ENCODE assay signal across 8 cellular contexts in the genomic region with DNA sequence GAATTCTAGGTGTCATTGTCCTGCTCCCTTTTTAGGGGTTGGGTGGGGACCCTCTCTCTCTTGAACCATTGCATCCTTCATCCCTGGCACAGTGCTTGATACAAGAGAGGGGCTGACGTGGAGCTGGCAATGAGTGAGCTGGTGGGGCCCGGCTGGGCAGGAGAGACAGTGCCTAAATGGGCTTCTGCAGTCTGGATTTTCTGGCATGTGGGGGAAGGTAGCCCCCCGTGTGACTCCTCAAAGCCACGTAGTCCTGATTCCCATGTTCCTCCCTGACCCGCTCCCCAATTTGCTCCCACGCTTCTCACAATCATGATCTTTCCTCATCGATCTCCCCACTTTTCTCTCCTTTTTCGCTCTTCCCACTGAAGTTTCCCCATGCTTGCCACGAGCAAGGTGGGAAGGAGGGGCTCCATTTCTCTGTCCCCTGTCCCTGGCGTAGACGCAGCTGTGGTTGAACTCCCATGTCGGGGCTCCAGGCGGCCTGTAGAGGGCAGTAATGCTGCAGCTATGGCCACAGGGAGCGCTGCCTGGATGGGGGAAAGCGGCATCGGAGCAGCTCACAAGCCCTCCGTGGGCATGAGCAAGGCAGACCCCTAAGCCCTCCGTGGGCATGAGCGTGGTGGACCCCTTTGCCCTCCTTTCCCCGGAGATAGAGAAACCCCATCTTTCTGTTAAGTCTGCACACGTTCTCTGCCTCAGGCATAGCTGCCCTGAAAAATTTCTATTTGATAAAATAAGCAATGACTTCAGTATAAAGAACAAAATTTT. TPM values are rescaled to one million over a fixed set of nuclear protein-coding genes. Genes with fewer than 3 reads are reported as not detected.
DNase-seq lines count a peak whose midpoint lies in the region; ATAC-seq and TF ChIP-seq lines count a peak whose summit lies in the region.

No MANE protein-coding gene starts in this region.

- H3K9me3 ChIP-seq in HUES64 (ENCODE audit: insufficient read depth, low read depth, low read length) = no peaks in the 10 kb centered on the region
- H3K9me3 ChIP-seq in Panc1 (ENCODE audit: control insufficient read depth, insufficient read depth, low read depth, low read length) = no peaks in the 10 kb centered on the region
- no peaks in the 10 kb centered on the region for H3K9me3 ChIP-seq in neutrophil

- H3K27me3 ChIP-seq in HUES64 (ENCODE audit: insufficient read depth, low read length) (no peaks in the 10 kb centered on the region), Panc1 (ENCODE audit: control insufficient read depth, insufficient read depth, low read length) (no peaks in the 10 kb centered on the region), neutrophil (peaks cover 44% of the 10 kb centered on the region)

- no peaks in the 10 kb centered on the region for H3K9me3 Mint-ChIP-seq in activated T-cell treated with anti-CD3 and anti-CD28 coated beads, Interleukin-2, amount 50 U/mL, for 72 hours

- peaks cover 15% of the 10 kb centered on the region for H3K27me3 Mint-ChIP-seq in activated T-cell treated with anti-CD3 and anti-CD28 coated beads, Interleukin-2, amount 50 U/mL, for 72 hours (ENCODE audit: low read depth)

- in situ Hi-C loops in Panc1 (cut with HindIII; ENCODE audit: low pct_unique_long_range_greater_than_20kb, low sequenced_read_pairs) = no loop called here

- DNase-seq in ELR (ENCODE audit: low read depth) (peak; percentile 66), Panc1 (ENCODE audit: low read depth, low spot score) (no peak), fibroblast of the aortic adventitia (ENCODE audit: low read depth) (peak; percentile 63), substantia nigra (lab: John Stamatoyannopoulos, UW) (peak in 46 of 49 donors; percentile 3 to 83 (median 58))
- peak; percentile 76 to 78 for DNase-seq in activated T-cell treated with anti-CD3 and anti-CD28 coated beads, Interleukin-2, amount 50 U/mL, for 72 hours

- H3K36me3 ChIP-seq in HUES64 (ENCODE audit: insufficient read depth, low read length) = no peaks in the 10 kb centered on the region
- no peaks in the 10 kb centered on the region for H3K36me3 ChIP-seq in Panc1 (ENCODE audit: control insufficient read depth, insufficient read depth, low read length)
- H3K36me3 ChIP-seq in neutrophil = no peaks in the 10 kb centered on the region

- no peaks in the 10 kb centered on the region for H3K36me3 Mint-ChIP-seq in activated T-cell treated with anti-CD3 and anti-CD28 coated beads, Interleukin-2, amount 50 U/mL, for 72 hours (ENCODE audit: insufficient read depth in 2 of 2)

- TF ChIP-seq CTCF in Panc1 (IDR thresholded peaks at IDR 0.05) (peak; percentile 97), fibroblast of the aortic adventitia (IDR thresholded peaks at IDR 0.05; ENCODE audit: insufficient read depth, low read length) (peak; percentile 94), neutrophil (IDR thresholded peaks at IDR 0.05) (peak; percentile 67)

- H3K4me3 ChIP-seq in HUES64 (ENCODE audit: low read length) (peak overlapping the region; percentile 12; the same call in 1 of the 2 replicates), Panc1 (ENCODE audit: low read depth in 2 of 2, low read length in 2 of 2) (peak overlapping the region in 1 of 2 experiments; percentile 42; a peak in 2 of 4 replicates), fibroblast of the aortic adventitia (ENCODE audit: low read depth, low read length) (peak overlapping the region; percentile 47), neutrophil (ENCODE audit: low read depth in 1 of 2, low read length in 1 of 2) (no peak overlapping the region)

- BruUV-seq in Panc1 (replicated peaks; lab: Mats Ljungman, UMichigan) = no TSS peak

- H3K4me3 Mint-ChIP-seq in activated T-cell treated with anti-CD3 and anti-CD28 coated beads, Interleukin-2, amount 50 U/mL, for 72 hours = peak overlapping the region; percentile 19 to 65

- CTCF ChIA-PET in Panc1 (lab: Charles Lee) = interaction anchor here (0.6 to 1.0 kb wide), 5 partner anchors 11 to 1054 kb away, joined by 3 to 9 read pairs (median 3); no protein-coding TSS in a partner anchor

- peaks cover 26% of the 10 kb centered on the region for H3K4me1 Mint-ChIP-seq in activated T-cell treated with anti-CD3 and anti-CD28 coated beads, Interleukin-2, amount 50 U/mL, for 72 hours (ENCODE audit: low read depth)

- no peak overlapping the region for H3K27ac Mint-ChIP-seq in activated T-cell treated with anti-CD3 and anti-CD28 coated beads, Interleukin-2, amount 50 U/mL, for 72 hours

- WGBS in HUES64 = 26% methylated on average over 21 of the region's 21 CpGs

- H3K4me1 ChIP-seq in HUES64 (ENCODE audit: insufficient read depth, low read length) (peaks cover 4% of the 10 kb centered on the region; the same call in 1 of the 2 replicates), Panc1 (ENCODE audit: control insufficient read depth, insufficient read depth, low read length) (0 out of 2 replicates have a peak, but pooled peaks cover 13% of the 10 kb centered on the region), neutrophil (ENCODE audit: control insufficient read depth in 1 of 2, insufficient read depth in 1 of 2, low read depth in 1 of 2, low read length in 1 of 2) (peaks cover 3 to 4% of the 10 kb centered on the region in 2 experiments)

- POLR2A ChIA-PET in Panc1 (lab: Charles Lee) = interaction anchor here (0.6 kb wide), 1 partner anchor 1254 kb away, joined by 12 read pairs; no protein-coding TSS in a partner anchor

- peak; percentile 83 for ATAC-seq in Panc1
- ATAC-seq in activated T-cell treated with anti-CD3 and anti-CD28 coated beads, Interleukin-2, amount 50 U/mL, for 72 hours (replicated peaks in 1 of 2) = peak; percentile 74 to 77
- ATAC-seq in GM18517 (IDR thresholded peaks at IDR 0.05; ENCODE audit: unreplicated experiment) = no peak

- H3K9ac ChIP-seq in HUES64 (ENCODE audit: low read depth, low read length) = no peak overlapping the region

- intact Hi-C loops in Panc1 (cut with micrococcal nuclease; ENCODE audit: unreplicated experiment) = loop anchor here (10.0 kb wide), 1 partner anchor 274 kb away; the partner anchor contains the start of gene CARHSP1

- no peak overlapping the region for H3K27ac ChIP-seq in HUES64 (ENCODE audit: low read depth, low read length)
- H3K27ac ChIP-seq in Panc1 (ENCODE audit: low read length) = no peak overlapping the region
- no peak overlapping the region for H3K27ac ChIP-seq in neutrophil
- no peak overlapping the region for H3K27ac ChIP-seq in substantia nigra (ENCODE audit: low read depth, low read length, poor library complexity, severe bottlenecking)

RNA-seq across cellular contexts. Expression of gene HAPSTR1, which starts 47.5 kb away (rescaled TPM):
- polyA plus RNA-seq in HUES64 (2013, experiment 1 of 2) = 29.9 TPM
- polyA plus RNA-seq in HUES64 (2013, experiment 2 of 2) = 27.1 TPM
- 49.9 TPM for total RNA-seq in Panc1 (2021; ENCODE audit: unreplicated experiment)
- polyA plus RNA-seq in Panc1 (2012; ENCODE audit: insufficient read length) = 15.7 TPM
- 10 to 100 TPM; 81.5 to 82.3 TPM for total RNA-seq in activated T-cell treated with anti-CD3 and anti-CD28 coated beads, Interleukin-2, amount 50 U/mL, for 72 hours
- total RNA-seq in fibroblast of the aortic adventitia (ENCODE audit: low replicate concordance) = 77.6 and 86.3 TPM in 2 replicates

Comparison
In these comparisons a context has a peak if more than half of its experiments do, and no peak if none do; other contexts are left out.
1. H3K4me3 ChIP-seq: peak in HUES64 (single experiment) and fibroblast of the aortic adventitia (single experiment); none in neutrophil (0 of 2).
2. Peak in every context shown above with its lines, with median percentiles within 50 percentile points of each other: CTCF ChIP-seq.